Comparison of ENCODE assay signal across 6 cellular contexts in the genomic region with DNA sequence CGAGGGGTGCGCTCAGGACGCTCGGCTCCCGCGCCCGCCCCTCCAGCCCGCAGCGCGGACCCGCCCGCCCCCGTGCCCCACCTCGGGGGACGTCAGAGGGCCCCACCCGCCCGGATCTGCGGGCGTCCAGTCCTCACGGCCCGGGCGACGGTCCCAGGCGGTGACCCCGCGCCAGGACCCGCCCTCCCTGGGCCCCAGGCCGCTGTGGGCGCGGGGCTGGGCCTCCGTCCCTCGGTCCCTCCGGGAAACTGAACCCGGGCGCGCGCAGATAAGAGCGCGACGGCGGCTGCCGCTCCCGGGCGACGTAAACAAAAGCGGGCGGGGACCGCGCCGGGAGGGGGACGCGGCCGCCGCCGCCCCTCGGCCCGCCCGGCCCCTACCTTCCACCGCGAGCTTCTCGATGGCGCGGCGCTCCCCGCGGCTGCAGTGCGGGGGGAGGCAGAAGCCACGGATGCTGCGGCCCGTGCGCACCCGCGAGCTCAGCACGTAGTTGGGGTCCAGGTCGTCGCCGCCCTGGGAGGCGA. TPM values are rescaled to one million over a fixed set of nuclear protein-coding genes. Genes with fewer than 3 reads are reported as not detected.
DNase-seq lines count a peak whose midpoint lies in the region; ATAC-seq and TF ChIP-seq lines count a peak whose summit lies in the region.

No MANE protein-coding gene starts in this region.

- intact Hi-C loops in right cardiac atrium (cut with DNase I) = no loop called here
- intact Hi-C loops in transverse colon (cut with DNase I; ENCODE audit: low total_unique reads) = no loop called here

- H3K4me3 ChIP-seq in AG04449 (ENCODE audit: low read depth, low read length) = peak overlapping the region; percentile 57
- peak overlapping the region; percentile 88 for H3K4me3 ChIP-seq in LNCaP clone FGC (ENCODE audit: low read depth, low read length)
- H3K4me3 ChIP-seq in right cardiac atrium (ENCODE audit: low read length) = peak overlapping the region; percentile 79
- H3K4me3 ChIP-seq in transverse colon = peak overlapping the region; percentile 42 to 72 (median 65)

- H3K27me3 ChIP-seq in right cardiac atrium (ENCODE audit: control insufficient read depth, insufficient read depth) (no peaks in the 10 kb centered on the region), transverse colon (peaks cover 10% of the 10 kb centered on the region)

- ATAC-seq in right cardiac atrium (peak; percentile 49 to 50), HG02588 (IDR thresholded peaks at IDR 0.05; ENCODE audit: unreplicated experiment) (no peak)

- TF ChIP-seq EP300 in transverse colon (IDR thresholded peaks at IDR 0.05; ENCODE audit: low read depth) = no peak

- CTCF ChIA-PET in AG04449 (lab: Yijun Ruan, JAX) = interaction anchor here (0.7 to 11.0 kb wide), 9 partner anchors 8 to 76 kb away, joined by 3 to 368 read pairs (median 4); a partner anchor contains a TSS

- H3K36me3 ChIP-seq in transverse colon = peaks cover 0 to 4% (median 0%) of the 10 kb centered on the region in 4 donors

- peak overlapping the region; percentile 46 for H3K27ac ChIP-seq in right cardiac atrium (ENCODE audit: low read length)
- peak overlapping the region; percentile 89 to 95 (median 92) for H3K27ac ChIP-seq in transverse colon

- in situ Hi-C loops in transverse colon (cut with MboI; ENCODE audit: low pct_ligation_motif_present in 1 of 4, low pct_unique_long_range_greater_than_20kb in 1 of 4, low sequenced_read_pairs in 3 of 4) = no loop called here

- under 1% methylated on average over 78 of the region's 78 CpGs for WGBS in right cardiac atrium
- WGBS in transverse colon (ENCODE audit: low coverage in 1 of 2), 2 donors = 0% methylated on average over 58 of the region's 78 CpGs; no CpG with 5 or more reads in 1 of the 2 donors

- TF ChIP-seq CTCF in AG04449 (IDR thresholded peaks at IDR 0.05; ENCODE audit: insufficient read depth, low read length, missing control alignments) = no peak
- TF ChIP-seq CTCF in LNCaP clone FGC (IDR thresholded peaks at IDR 0.05; ENCODE audit: control insufficient read depth, extremely low read depth, insufficient read depth) = no peak
- no peak for TF ChIP-seq CTCF in transverse colon (IDR thresholded peaks at IDR 0.05)

- POLR2A ChIA-PET in AG04449 (lab: Yijun Ruan, JAX) = interaction anchor here (1.0 to 1.4 kb wide), 3 partner anchors 19 to 31 kb away, joined by 3 to 5 read pairs (median 4); no protein-coding TSS in a partner anchor

- no peak for DNase-seq in AG04449 (ENCODE audit: low read depth, low spot score)
- no peak for DNase-seq in LNCaP clone FGC (ENCODE audit: low read depth)
- DNase-seq in right cardiac atrium = peak in 1 of 3 donors; percentile 91
- no peak for DNase-seq in transverse colon
- no peak for DNase-seq in superior temporal gyrus (ENCODE audit: extremely low spot score)

- TF ChIP-seq POLR2A in transverse colon (IDR thresholded peaks at IDR 0.05) = no peak

- H3K4me1 ChIP-seq in right cardiac atrium (ENCODE audit: control insufficient read depth, insufficient read depth, low read length) = peaks cover 7% of the 10 kb centered on the region
- peaks cover 46 to 74% (median 65%) of the 10 kb centered on the region in 4 donors for H3K4me1 ChIP-seq in transverse colon

- H3K9me3 ChIP-seq in right cardiac atrium (ENCODE audit: control insufficient read depth, low read length) = no peaks in the 10 kb centered on the region
- no peaks in the 10 kb centered on the region for H3K9me3 ChIP-seq in transverse colon

RNA-seq across cellular contexts. Expression of a gene that starts 1.1 kb away (rescaled TPM):
- total RNA-seq in right cardiac atrium = 100 to 1,000 TPM; 478 to 697 (median 542) TPM
- polyA plus RNA-seq in right cardiac atrium = 843 TPM
- total RNA-seq in transverse colon = 1,000 to 10,000 TPM in 3 of 4 donors, 100 to 1,000 TPM in 1; 504 to 5,877 (median 3,263) TPM

RNA-seq across cellular contexts. Expression of a gene that starts 7.5 kb away (rescaled TPM):
- total RNA-seq in right cardiac atrium = 1 to 10 TPM; 4.8 to 6.9 (median 6.5) TPM
- 6.2 TPM for polyA plus RNA-seq in right cardiac atrium
- 10 to 100 TPM; 12.2 to 38.2 (median 14.1) TPM for total RNA-seq in transverse colon

RNA-seq across cellular contexts. Expression of a gene that starts 41.0 kb away (rescaled TPM):
- 10 to 100 TPM; 18.9 to 23.6 (median 19.5) TPM for total RNA-seq in right cardiac atrium
- polyA plus RNA-seq in right cardiac atrium = 7.7 TPM
- 10 to 100 TPM; 10.8 to 26.3 (median 23.9) TPM for total RNA-seq in transverse colon

RNA-seq across cellular contexts. Expression of a gene that starts 41.3 kb away (rescaled TPM):
- 10 to 100 TPM; 33.8 to 43.5 (median 41.7) TPM for total RNA-seq in right cardiac atrium
- polyA plus RNA-seq in right cardiac atrium = 60.8 TPM
- total RNA-seq in transverse colon = 10 to 100 TPM in 2 of 4 donors, 1 to 10 TPM in 1, not detected in 1; 1.5 to 17.1 (median 15.2) TPM
